In genomic region chr6:78908621-78909020, GRCh38 we compare ENCODE assay signal across 19 cellular contexts. TPM values are rescaled to one million over a fixed set of nuclear protein-coding genes. Genes with fewer than 3 reads are reported as not detected.
DNase-seq lines count a peak whose midpoint lies in the region; ATAC-seq and TF ChIP-seq lines count a peak whose summit lies in the region.
"Had no signal": no experiment of that assay in that cellular context is flagged by ENCODE, and none has a peak within 500 bp of the region (broad histone marks: within the 10 kb centered on the region; RNA-seq: fewer than 3 reads in every experiment).

No MANE protein-coding gene starts in this region.

- H3K27me3 ChIP-seq in foreskin keratinocyte, result no peaks in the 10 kb centered on the region
- H3K27me3 ChIP-seq: SJSA1 had no signal

- no peak overlapping the region for H3K27ac Mint-ChIP-seq in effector memory CD8-positive, alpha-beta T cell
- no peak overlapping the region for H3K27ac Mint-ChIP-seq in natural killer cell treated with Interleukin-12 subunit alpha and Interleukin-12 subunit beta and Interleukin-15 and Interleukin-18, amount 100 ng/mL, for 72 hours
- H3K27ac Mint-ChIP-seq: CD8-positive, alpha-beta T cell; IgD-negative memory B cell had no signal

- H3K4me3 Mint-ChIP-seq in effector memory CD8-positive, alpha-beta T cell, result no peak overlapping the region
- no peak overlapping the region for H3K4me3 Mint-ChIP-seq in natural killer cell treated with Interleukin-12 subunit alpha and Interleukin-12 subunit beta and Interleukin-15 and Interleukin-18, amount 100 ng/mL, for 72 hours
- H3K4me3 Mint-ChIP-seq: CD8-positive, alpha-beta T cell; IgD-negative memory B cell had no signal

- no peaks in the 10 kb centered on the region for H3K4me1 ChIP-seq in foreskin keratinocyte
- H3K4me1 ChIP-seq: HAP-1, SJSA1 had no signal

- DNase-seq in NOMO-1 treated with DMSO at 0.1 percent for 48 hours (lab: John Stamatoyannopoulos, UW; ENCODE audit: unreplicated experiment) (peak; percentile 10), NOMO-1 (lab: John Stamatoyannopoulos, UW; ENCODE audit: unreplicated experiment in 2 of 2) (no peak), amniotic epithelial cell (ENCODE audit: low read depth) (peak; percentile 10), foreskin keratinocyte (peak in 1 of 2 donors; percentile 65), dedifferentiated amniotic fluid mesenchymal stem cell (ENCODE audit: extremely low spot score) (no peak)
- no peak for DNase-seq in effector memory CD8-positive, alpha-beta T cell
- no peak for DNase-seq in effector CD4-positive, alpha-beta T cell
- no peak for DNase-seq in natural killer cell treated with Interleukin-12 subunit alpha and Interleukin-12 subunit beta and Interleukin-15 and Interleukin-18, amount 100 ng/mL, for 72 hours (ENCODE audit: low spot score)
- DNase-seq: 8988T; CD8-positive, alpha-beta T cell; DMS79; NCI-H1417 treated with DMSO at 0.1 percent for 48 hours; NCI-H2029; NCI-H2171; NCI-H446; PC-9 had no signal

- H3K36me3 Mint-ChIP-seq in effector memory CD8-positive, alpha-beta T cell (ENCODE audit: insufficient read depth), result no peaks in the 10 kb centered on the region
- peaks cover 13% of the 10 kb centered on the region for H3K36me3 Mint-ChIP-seq in natural killer cell treated with Interleukin-12 subunit alpha and Interleukin-12 subunit beta and Interleukin-15 and Interleukin-18, amount 100 ng/mL, for 72 hours

- TF ChIP-seq CTCF in foreskin keratinocyte (conservative IDR thresholded peaks at IDR 0.05), result no peak

- H3K27ac ChIP-seq in foreskin keratinocyte, result no peak overlapping the region
- H3K27ac ChIP-seq: PC-9, SJSA1 had no signal

- H3K9me3 Mint-ChIP-seq in effector memory CD8-positive, alpha-beta T cell, result no peaks in the 10 kb centered on the region
- H3K9me3 Mint-ChIP-seq in natural killer cell treated with Interleukin-12 subunit alpha and Interleukin-12 subunit beta and Interleukin-15 and Interleukin-18, amount 100 ng/mL, for 72 hours, result no peaks in the 10 kb centered on the region
- H3K9me3 Mint-ChIP-seq: CD8-positive, alpha-beta T cell had no signal

- H3K27me3 Mint-ChIP-seq in effector memory CD8-positive, alpha-beta T cell, result peaks cover 30 to 32% of the 10 kb centered on the region in 2 donors
- peaks cover 30 to 32% of the 10 kb centered on the region in 2 donors for H3K27me3 Mint-ChIP-seq in natural killer cell treated with Interleukin-12 subunit alpha and Interleukin-12 subunit beta and Interleukin-15 and Interleukin-18, amount 100 ng/mL, for 72 hours

- peak; percentile 54 for ATAC-seq in foreskin keratinocyte
- ATAC-seq in effector memory CD8-positive, alpha-beta T cell (replicated peaks), result no peak
- ATAC-seq in natural killer cell treated with Interleukin-12 subunit alpha and Interleukin-12 subunit beta and Interleukin-15 and Interleukin-18, amount 100 ng/mL, for 72 hours, result no peak
- ATAC-seq: CD8-positive, alpha-beta T cell had no signal

- H3K4me1 Mint-ChIP-seq in effector memory CD8-positive, alpha-beta T cell (ENCODE audit: low read depth in 2 of 2), result peaks cover 7 to 14% of the 10 kb centered on the region in 2 donors
- peaks cover 10 to 11% of the 10 kb centered on the region in 2 donors for H3K4me1 Mint-ChIP-seq in natural killer cell treated with Interleukin-12 subunit alpha and Interleukin-12 subunit beta and Interleukin-15 and Interleukin-18, amount 100 ng/mL, for 72 hours (ENCODE audit: low read depth in 2 of 2)

RNA-seq across cellular contexts. Expression of gene IRAK1BP1, which starts 41.3 kb away (rescaled TPM):
- total RNA-seq in foreskin keratinocyte, result 3.8 and 3.9 TPM in 2 replicates
- polyA plus RNA-seq in foreskin keratinocyte, result 1.9 and 2.0 TPM in 2 replicates
- 1 to 10 TPM; 1.6 to 2.5 TPM for total RNA-seq in natural killer cell treated with Interleukin-12 subunit alpha and Interleukin-12 subunit beta and Interleukin-15 and Interleukin-18, amount 100 ng/mL, for 72 hours

Comparison
In these comparisons a context has a peak if more than half of its experiments do, and no peak if none do; other contexts are left out.
1. DNase-seq: peak in NOMO-1 treated with DMSO at 0.1 percent for 48 hours (single experiment) and amniotic epithelial cell (single experiment); none in NOMO-1 (0 of 2), dedifferentiated amniotic fluid mesenchymal stem cell (single experiment), effector memory CD8-positive, alpha-beta T cell (0 of 3), effector CD4-positive, alpha-beta T cell (single experiment) and natural killer cell treated with Interleukin-12 subunit alpha and Interleukin-12 subunit beta and Interleukin-15 and Interleukin-18, amount 100 ng/mL, for 72 hours (single experiment).